Comparison of ENCODE assay signal across 30 cellular contexts in the genomic region with DNA sequence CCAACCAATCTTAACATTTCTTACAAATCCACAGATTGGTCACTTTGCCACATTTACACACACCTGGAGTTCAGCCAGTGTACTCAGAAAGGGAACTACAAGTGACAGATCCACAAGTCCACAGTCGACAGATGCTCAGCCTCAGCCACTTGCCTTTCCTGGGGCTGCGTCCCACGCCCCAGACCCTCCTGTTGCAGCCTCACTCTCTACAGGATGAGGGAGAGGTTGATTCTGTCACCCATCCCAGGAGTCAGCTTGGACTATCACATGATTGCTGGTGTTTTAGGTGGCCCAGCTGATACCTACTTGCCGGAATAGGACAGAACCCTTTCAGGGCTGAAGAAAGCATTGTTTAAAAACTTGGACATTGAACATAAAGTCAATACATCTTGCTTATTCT.
"Had no signal": no experiment of that assay in that cellular context is flagged by ENCODE, and none has a peak within 500 bp of the region (broad histone marks: within the 10 kb centered on the region; RNA-seq: fewer than 3 reads in every experiment).

No MANE protein-coding gene starts in this region.

- H3K4me3 ChIP-seq: left lung, lower lobe of right lung, pancreas, prostate gland, skin epidermis, stomach, testis, thyroid gland, transverse colon, upper lobe of right lung had no signal

- H3K9me3 ChIP-seq: lower lobe of right lung, pancreas, prostate gland, testis, thyroid gland, transverse colon, upper lobe of right lung had no signal

- H3K4me3 Mint-ChIP-seq: nephron; neural crest cell; stimulated activated naive B cell treated with anti-CD40 and anti-IgM and Interleukin-4, amounts not matched to agents 10 μg/mL and 1 μg/mL and 100 μg/mL, for 72 hours had no signal

- H3K36me3 ChIP-seq: left lung, lower lobe of right lung, pancreas, prostate gland, stomach, thyroid gland, transverse colon, upper lobe of right lung had no signal

- H3K27me3 ChIP-seq: left lung, testis, thyroid gland, transverse colon, upper lobe of right lung had no signal

- FAIRE-seq: islet of Langerhans, kidney, pancreas, urothelium cell line had no signal

- H3K27ac Mint-ChIP-seq: nephron; stimulated activated naive B cell treated with anti-CD40 and anti-IgM and Interleukin-4, amounts not matched to agents 10 μg/mL and 1 μg/mL and 100 μg/mL, for 72 hours had no signal

- ATAC-seq: left colon; left lung; lower lobe of right lung; pancreas; right cardiac atrium; sciatic nerve; stimulated activated naive B cell treated with anti-CD40 and anti-IgM and Interleukin-4, amounts not matched to agents 10 μg/mL and 1 μg/mL and 100 μg/mL, for 72 hours; stimulated activated naive CD8-positive, alpha-beta T cell treated with anti-CD3 and anti-CD28 coated beads, Interleukin-15, Interleukin-2, amounts not matched to agents 100 U/mL and 50 U/mL, for 24 hours had no signal

- DNase-seq: hippocampal formation; kidney; left colon; left lung; lower lobe of right lung; mammary epithelial cell; mesenchymal stem cell; nucleus accumbens; pancreas; posterior cingulate gyrus; retina; right cardiac atrium; stimulated activated CD4-positive, alpha-beta T cell treated with anti-CD3 and anti-CD28 coated beads, Interleukin-12 subunit alpha, Interleukin-12 subunit beta, amount 100 ng/mL, for 4 hours; stimulated activated CD4-positive, alpha-beta T cell treated with anti-CD3 and anti-CD28 coated beads, Interleukin-15, amount 100 ng/mL, for 24 hours; stimulated activated CD4-positive, alpha-beta T cell treated with anti-CD3 and anti-CD28 coated beads, Interleukin-2, amount 100 ng/mL, for 24 hours; stimulated activated CD4-positive, alpha-beta T cell treated with anti-CD3 and anti-CD28 coated beads, Interleukin-4, amount 100 ng/mL, for 1 hour; stimulated activated naive B cell treated with anti-CD40 and anti-IgM and Interleukin-4, amounts not matched to agents 10 μg/mL and 1 μg/mL and 100 μg/mL, for 72 hours; stimulated activated naive CD8-positive, alpha-beta T cell treated with anti-CD3 and anti-CD28 coated beads, Interleukin-15, Interleukin-2, amounts not matched to agents 100 U/mL and 50 U/mL, for 24 hours; stomach; testis; thyroid gland; transverse colon; upper lobe of right lung had no signal

- H3K36me3 Mint-ChIP-seq: stimulated activated naive B cell treated with anti-CD40 and anti-IgM and Interleukin-4, amounts not matched to agents 10 μg/mL and 1 μg/mL and 100 μg/mL, for 72 hours had no signal

- H3K4me1 Mint-ChIP-seq: nephron; stimulated activated naive B cell treated with anti-CD40 and anti-IgM and Interleukin-4, amounts not matched to agents 10 μg/mL and 1 μg/mL and 100 μg/mL, for 72 hours had no signal

- H3K4me1 ChIP-seq: left lung, lower lobe of right lung, pancreas, prostate gland, stomach, testis, transverse colon, upper lobe of right lung had no signal

- H3K27ac ChIP-seq: left lung, lower lobe of right lung, pancreas, prostate gland, skin epidermis, stomach, testis, thyroid gland, transverse colon, upper lobe of right lung had no signal
